9 cellular contexts compared by ENCODE assay signal in genomic region chr17:68246271-68247028, GRCh38. TPM values are rescaled to one million over a fixed set of nuclear protein-coding genes. Genes with fewer than 3 reads are reported as not detected.
A peak's percentile ranks its signal among the peaks of the same experiment; 100 is the strongest.
DNase-seq lines count a peak whose midpoint lies in the region; ATAC-seq and TF ChIP-seq lines count a peak whose summit lies in the region.
"Had no signal": no experiment of that assay in that cellular context is flagged by ENCODE, and none has a peak within 500 bp of the region (broad histone marks: within the 10 kb centered on the region; RNA-seq: fewer than 3 reads in every experiment).

No MANE protein-coding gene starts in this region.

- no peaks in the 10 kb centered on the region for H3F3A ChIP-seq in MM.1S (ENCODE audit: insufficient read depth, low read length)

- no peak overlapping the region for H2AFZ ChIP-seq in MM.1S (ENCODE audit: low read length)

- H3K4me1 ChIP-seq in MM.1S (ENCODE audit: low read length): peaks cover 11% of the 10 kb centered on the region
- peaks cover 15% of the 10 kb centered on the region for H3K4me1 ChIP-seq in psoas muscle

- H3K36me3 ChIP-seq in MM.1S (replicated peaks; ENCODE audit: insufficient read depth, low read length) (no peaks in the 10 kb centered on the region), psoas muscle (ENCODE audit: insufficient read depth in 1 of 2, low read depth in 1 of 2) (peaks cover 0 to 14% of the 10 kb centered on the region in 2 donors)

- H3K27ac ChIP-seq in MM.1S (ENCODE audit: low read length) (no peak overlapping the region; the same call in 1 of the 2 replicates), caudate nucleus (ENCODE audit: low read depth, low read length) (peak overlapping the region; percentile 95), psoas muscle (peak overlapping the region; percentile 94)

- TF ChIP-seq CTCF in MM.1S (IDR thresholded peaks at IDR 0.05; ENCODE audit: low read length) (no peak), psoas muscle (IDR thresholded peaks at IDR 0.05) (no peak)

- ATAC-seq in psoas muscle (no peak), HG03025 (IDR thresholded peaks at IDR 0.05; ENCODE audit: low FRiP score, unreplicated experiment) (no peak)

- peaks cover 16% of the 10 kb centered on the region for H3K79me2 ChIP-seq in MM.1S (ENCODE audit: low read length)

- no peaks in the 10 kb centered on the region for H3K27me3 ChIP-seq in MM.1S (replicated peaks; ENCODE audit: insufficient read depth, low read length)
- H3K27me3 ChIP-seq in psoas muscle (ENCODE audit: insufficient read depth in 3 of 3, low read length in 2 of 3): no peaks in the 10 kb centered on the region

- H3K4me3 ChIP-seq in MM.1S (ENCODE audit: low read length): peak overlapping the region; percentile 94; the same call in 1 of the 2 replicates
- H3K4me3 ChIP-seq in psoas muscle: peak overlapping the region; percentile 85

- peak; percentile 14 for DNase-seq in DMS53 (lab: John Stamatoyannopoulos, UW)
- no peak for DNase-seq in DMS53 treated with DMSO at 0.1 percent for 48 hours (lab: John Stamatoyannopoulos, UW; ENCODE audit: unreplicated experiment)
- no peak for DNase-seq in MM.1S
- DNase-seq in caudate nucleus (lab: John Stamatoyannopoulos, UW): no peak
- no peak for DNase-seq in psoas muscle
- no peak for DNase-seq in T-helper 9 cell
- no peak for DNase-seq in NOMO-1 treated with DMSO at 0.1 percent for 48 hours (lab: John Stamatoyannopoulos, UW; ENCODE audit: unreplicated experiment)
- DNase-seq: effector CD4-positive, alpha-beta T cell had no signal

- no peaks in the 10 kb centered on the region for H4K20me1 ChIP-seq in MM.1S (ENCODE audit: insufficient read depth, low read length)

- H3K4me2 ChIP-seq in MM.1S (ENCODE audit: low read depth, low read length): peak overlapping the region; percentile 66; the same call in 1 of the 2 replicates

- 91% methylated on average over 24 of the region's 24 CpGs for WGBS in psoas muscle, 3 donors

- H3K9ac ChIP-seq in MM.1S (ENCODE audit: low read length): peak overlapping the region; percentile 98; the same call in 1 of the 2 replicates

- intact Hi-C loops in psoas muscle (cut with DNase I): loop anchor here in 1 of 2 donors (5.0 kb wide), 1 partner anchor 39 kb away; no protein-coding TSS in a partner anchor

- no peaks in the 10 kb centered on the region for H3K9me2 ChIP-seq in MM.1S (replicated peaks; ENCODE audit: insufficient read depth, low read length)

- H3K9me3 ChIP-seq in MM.1S (replicated peaks; ENCODE audit: insufficient read depth, low read length) (no peaks in the 10 kb centered on the region), psoas muscle (no peaks in the 10 kb centered on the region)

RNA-seq across cellular contexts. Expression of gene AMZ2, which starts 1.4 kb away (rescaled TPM):
- total RNA-seq in psoas muscle: 100 to 1,000 TPM in 2 of 4 donors, 10 to 100 TPM in 2; 71.6 to 121 (median 91.8) TPM
- polyA plus RNA-seq in psoas muscle: 100 to 1,000 TPM in 1 of 3 donors, 10 to 100 TPM in 2; 31.1 to 105 (median 53.6) TPM

RNA-seq across cellular contexts. Expression of gene SLC16A6, which starts 44.5 kb away (rescaled TPM):
- 10 to 100 TPM in 1 of 4 donors, 1 to 10 TPM in 2, under 1 TPM in 1; 0.82 to 47.7 (median 6.4) TPM for total RNA-seq in psoas muscle
- 10 to 100 TPM in 1 of 3 donors, under 1 TPM in 2; 0.75 to 31.1 (median 0.86) TPM for polyA plus RNA-seq in psoas muscle

RNA-seq across cellular contexts. Expression of gene ARSG, which starts 44.8 kb away (rescaled TPM):
- 1 to 10 TPM; 2.1 to 6.1 (median 3.1) TPM for total RNA-seq in psoas muscle
- polyA plus RNA-seq in psoas muscle: 1 to 10 TPM; 1.7 to 3.7 (median 1.9) TPM
